ENCODE assay signal across 10 cellular contexts in the genomic region with DNA sequence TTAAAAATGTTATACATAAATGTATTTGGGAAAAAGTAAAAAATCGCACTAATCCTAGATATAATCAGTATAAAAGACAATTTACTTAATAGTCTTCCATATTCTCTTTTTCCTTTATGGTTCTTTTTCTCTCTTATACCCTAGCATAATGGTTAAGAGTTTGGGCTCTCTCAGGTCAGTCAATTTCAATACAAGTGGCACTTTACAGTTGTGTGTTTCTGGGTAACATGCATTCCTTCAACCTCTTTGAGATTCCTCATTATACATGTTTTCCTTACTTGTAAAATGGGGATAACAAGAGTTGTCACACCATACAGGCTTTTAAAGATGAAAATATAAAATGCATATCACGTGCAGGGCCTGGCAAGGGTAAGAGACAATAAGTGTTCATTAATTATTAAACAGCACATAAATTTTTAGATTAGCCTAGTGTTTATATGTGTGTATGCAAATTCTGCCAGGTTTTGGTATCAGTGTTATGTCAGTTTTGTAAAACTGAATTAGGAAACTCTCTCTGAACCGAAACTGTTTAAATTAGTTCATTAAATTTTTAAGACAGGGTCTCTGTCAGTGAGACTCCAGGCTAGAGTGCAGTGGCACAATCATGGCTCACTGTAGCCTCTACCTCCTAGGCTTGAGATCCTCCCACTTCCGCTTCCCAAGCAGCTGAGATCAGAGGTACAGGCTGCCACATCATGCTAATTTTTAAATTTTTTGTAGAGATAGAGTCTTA. TPM values are rescaled to one million over a fixed set of nuclear protein-coding genes. Genes with fewer than 3 reads are reported as not detected.
DNase-seq lines count a peak whose midpoint lies in the region; ATAC-seq and TF ChIP-seq lines count a peak whose summit lies in the region.
"Had no signal": no experiment of that assay in that cellular context is flagged by ENCODE, and none has a peak within 500 bp of the region (broad histone marks: within the 10 kb centered on the region; RNA-seq: fewer than 3 reads in every experiment).

No MANE protein-coding gene starts in this region.

- TF ChIP-seq POLR2A in heart left ventricle (IDR thresholded peaks at IDR 0.05) (no peak), body of pancreas (IDR thresholded peaks at IDR 0.05) (no peak)

- H3K4me1 Mint-ChIP-seq in activated naive CD8-positive, alpha-beta T cell treated with anti-CD3 and anti-CD28 coated beads, Interleukin-2, amount 50 U/mL, for 24 hours, result peaks cover 97% of the 10 kb centered on the region
- H3K4me1 Mint-ChIP-seq: neural crest cell had no signal

- H3K27me3 Mint-ChIP-seq in activated naive CD8-positive, alpha-beta T cell treated with anti-CD3 and anti-CD28 coated beads, Interleukin-2, amount 50 U/mL, for 24 hours, result no peaks in the 10 kb centered on the region

- WGBS in heart left ventricle, 4 donors, result 78 to 87% (median 84%) methylated on average over 4 of the region's 4 CpGs
- WGBS in body of pancreas, 2 donors, result 51 to 58% methylated on average over 4 of the region's 4 CpGs

- H3K27ac ChIP-seq in heart left ventricle (peak overlapping the region in 1 of 12 donors; percentile 11), body of pancreas (peak overlapping the region in 1 of 4 donors; percentile 25)

- H3K4me3 ChIP-seq in GM12865 (ENCODE audit: low read depth, low read length) (no peak overlapping the region), heart left ventricle (no peak overlapping the region), body of pancreas (no peak overlapping the region)
- H3K4me3 ChIP-seq: tibial nerve had no signal

- intact Hi-C loops in heart left ventricle (cut with DNase I) (no loop called here), body of pancreas (cut with DNase I) (no loop called here)

- H3K4me1 ChIP-seq in heart left ventricle (peaks cover 5 to 98% (median 65%) of the 10 kb centered on the region in 12 donors), body of pancreas (peaks cover 80% of the 10 kb centered on the region)

- peak; percentile 69 for DNase-seq in GM12865 (ENCODE audit: low read depth)
- no peak for DNase-seq in activated naive CD8-positive, alpha-beta T cell treated with anti-CD3 and anti-CD28 coated beads, Interleukin-2, amount 50 U/mL, for 24 hours
- no peak for DNase-seq in AG08395 (ENCODE audit: low spot score)
- no peak for DNase-seq in heart left ventricle
- no peak for DNase-seq in SW480 (ENCODE audit: low spot score)
- DNase-seq in body of pancreas, result no peak

- TF ChIP-seq CTCF in GM12865 (IDR thresholded peaks at IDR 0.05; ENCODE audit: insufficient read depth, low read depth, low read length, missing control alignments) (no peak), heart left ventricle (IDR thresholded peaks at IDR 0.05) (no peak), body of pancreas (IDR thresholded peaks at IDR 0.05) (no peak)

- H3K4me3 Mint-ChIP-seq in activated naive CD8-positive, alpha-beta T cell treated with anti-CD3 and anti-CD28 coated beads, Interleukin-2, amount 50 U/mL, for 24 hours, result no peak overlapping the region
- H3K4me3 Mint-ChIP-seq: neural crest cell had no signal

- ATAC-seq in GM19468 (IDR thresholded peaks at IDR 0.05; ENCODE audit: extremely low read depth, unreplicated experiment) (peak; percentile 73), HG03460 (IDR thresholded peaks at IDR 0.05; ENCODE audit: unreplicated experiment) (peak; percentile 73), heart left ventricle (no peak), body of pancreas (no peak)
- ATAC-seq in activated naive CD8-positive, alpha-beta T cell treated with anti-CD3 and anti-CD28 coated beads, Interleukin-2, amount 50 U/mL, for 24 hours, result peak; percentile 74

- no peaks in the 10 kb centered on the region for H3K27me3 ChIP-seq in heart left ventricle
- H3K27me3 ChIP-seq in body of pancreas, result no peaks in the 10 kb centered on the region
- H3K27me3 ChIP-seq: tibial nerve had no signal

- no peaks in the 10 kb centered on the region for H3K9me3 ChIP-seq in heart left ventricle
- H3K9me3 ChIP-seq in body of pancreas, result no peaks in the 10 kb centered on the region
- H3K9me3 ChIP-seq: tibial nerve had no signal

- H3K27ac Mint-ChIP-seq in activated naive CD8-positive, alpha-beta T cell treated with anti-CD3 and anti-CD28 coated beads, Interleukin-2, amount 50 U/mL, for 24 hours, result peak overlapping the region; percentile 75

- H3K9me3 Mint-ChIP-seq in activated naive CD8-positive, alpha-beta T cell treated with anti-CD3 and anti-CD28 coated beads, Interleukin-2, amount 50 U/mL, for 24 hours, result no peaks in the 10 kb centered on the region
- H3K9me3 Mint-ChIP-seq: neural crest cell had no signal

- no peaks in the 10 kb centered on the region for H3K36me3 ChIP-seq in heart left ventricle
- H3K36me3 ChIP-seq in body of pancreas (replicated peaks in 1 of 2; ENCODE audit: insufficient read depth in 1 of 2, low read depth in 2 of 2), result no peaks in the 10 kb centered on the region
- H3K36me3 ChIP-seq: tibial nerve had no signal

- peaks cover 14% of the 10 kb centered on the region for H3K36me3 Mint-ChIP-seq in activated naive CD8-positive, alpha-beta T cell treated with anti-CD3 and anti-CD28 coated beads, Interleukin-2, amount 50 U/mL, for 24 hours (ENCODE audit: low read depth)

RNA-seq across cellular contexts. Expression of gene ELF1, which starts 49.8 kb away (rescaled TPM):
- 10 to 100 TPM; 28.6 to 75.4 (median 35.3) TPM for total RNA-seq in heart left ventricle
- polyA plus RNA-seq in heart left ventricle, result 10 to 100 TPM in 1 of 2 donors, 1 to 10 TPM in 1; 7.7 to 19.4 TPM
- 10 to 100 TPM; 40.5 to 61.7 TPM for total RNA-seq in body of pancreas

Comparison
In these comparisons a context has a peak if more than half of its experiments do, and no peak if none do; other contexts are left out.
1. ATAC-seq: peak in GM19468 (single experiment), HG03460 (single experiment) and activated naive CD8-positive, alpha-beta T cell treated with anti-CD3 and anti-CD28 coated beads, Interleukin-2, amount 50 U/mL, for 24 hours (single experiment); none in heart left ventricle (0 of 4) and body of pancreas (single experiment).